29 cellular contexts compared by ENCODE assay signal in the genomic region with DNA sequence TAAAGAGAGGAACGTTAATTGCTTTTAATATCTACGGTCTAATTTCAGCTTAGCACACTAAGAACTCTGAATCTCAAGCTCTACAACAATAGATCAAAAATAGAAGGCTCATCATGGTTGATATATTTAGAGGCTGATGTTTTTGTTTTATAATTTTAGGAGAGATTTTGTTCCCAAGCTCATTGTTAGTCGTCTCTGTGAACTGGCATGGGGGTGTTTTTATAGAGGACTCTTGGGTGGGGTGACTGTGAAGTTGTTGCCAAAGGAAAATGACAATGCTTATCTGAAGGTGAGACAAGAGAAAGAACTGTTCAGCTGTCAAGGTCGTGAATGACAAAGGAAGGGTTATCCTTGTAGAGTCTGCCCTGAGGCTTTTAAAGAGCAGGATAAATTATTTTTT.
"Had no signal": no experiment of that assay in that cellular context is flagged by ENCODE, and none has a peak within 500 bp of the region (broad histone marks: within the 10 kb centered on the region; RNA-seq: fewer than 3 reads in every experiment).

No MANE protein-coding gene starts in this region.

- DNase-seq: colonic mucosa; effector CD8-positive, alpha-beta T cell; endodermal cell; foreskin fibroblast; hypothalamus; immature natural killer cell; islet precursor cell; kidney glomerular epithelial cell; mesenchymal stem cell; mucosa of descending colon; naive thymus-derived CD4-positive, alpha-beta T cell; occipital lobe; ovary; posterior cingulate gyrus; retina; sigmoid colon; small intestine; stimulated activated CD4-positive, alpha-beta T cell treated with anti-CD3 and anti-CD28 coated beads, Interleukin-15, amount 100 ng/mL, for 24 hours; stimulated activated CD4-positive, alpha-beta T cell treated with anti-CD3 and anti-CD28 coated beads, Interleukin-2, amount 100 ng/mL, for 48 hours; stimulated activated CD8-positive, alpha-beta memory T cell treated with anti-CD3 and anti-CD28 coated beads, Interleukin-4, amount 100 ng/mL, for 48 hours; stimulated activated naive CD4-positive, alpha-beta T cell; stimulated activated naive CD8-positive, alpha-beta T cell treated with anti-CD3 and anti-CD28 coated beads, Interleukin-15, amount 100 ng/mL, for 72 hours; transverse colon; upper lobe of right lung; uterus had no signal

- H3K36me3 ChIP-seq: colonic mucosa, gastroesophageal sphincter, ovary, sigmoid colon, suprapubic skin, transverse colon, upper lobe of right lung, uterus had no signal

- H3K4me3 ChIP-seq: colonic mucosa, gastroesophageal sphincter, mucosa of descending colon, ovary, sigmoid colon, suprapubic skin, transverse colon, upper lobe of right lung, uterus had no signal

- H3K27ac ChIP-seq: colonic mucosa, epithelial cell of prostate, gastroesophageal sphincter, ovary, sigmoid colon, suprapubic skin, transverse colon, upper lobe of right lung, uterus had no signal

- H3K9me3 ChIP-seq: colonic mucosa, gastroesophageal sphincter, mucosa of descending colon, ovary, sigmoid colon, suprapubic skin, transverse colon, upper lobe of right lung, uterus had no signal

- H3K27me3 ChIP-seq: colonic mucosa, ovary, transverse colon, upper lobe of right lung, uterus had no signal

- ATAC-seq: esophagus mucosa; gastroesophageal sphincter; mucosa of descending colon; naive thymus-derived CD4-positive, alpha-beta T cell; stimulated activated naive CD8-positive, alpha-beta T cell treated with anti-CD3 and anti-CD28 coated beads, Interleukin-15, amount 100 ng/mL, for 72 hours; upper lobe of right lung had no signal

- H3K4me1 ChIP-seq: colonic mucosa, gastroesophageal sphincter, sigmoid colon, suprapubic skin, transverse colon, upper lobe of right lung, uterus had no signal
